In genomic region chr3:186046838-186047237, GRCh38 we compare ENCODE assay signal across 19 cellular contexts.
"Had no signal": no experiment of that assay in that cellular context is flagged by ENCODE, and none has a peak within 500 bp of the region (broad histone marks: within the 10 kb centered on the region; RNA-seq: fewer than 3 reads in every experiment).

No MANE protein-coding gene starts in this region.

- DNase-seq: IMR-90, Karpas-422, KG1, MM.1S, NCI-H1092 treated with DMSO at 0.1 percent for 48 hours, NCI-H1436, NCI-H187, NCI-H2029, NCI-H2081 treated with DMSO at 0.1 percent for 48 hours, NCI-H2227 treated with DMSO at 0.1 percent for 48 hours, NCI-H524, NCI-H526 treated with DMSO at 0.1 percent for 48 hours, NCI-H748 treated with DMSO at 0.1 percent for 48 hours, PC-9, SHP77 treated with DMSO at 0.1 percent for 48 hours, SJCRH30 had no signal

- H3K27me3 ChIP-seq: SJCRH30 had no signal

- H2AFZ ChIP-seq: PC-9 had no signal

- H3K4me2 ChIP-seq: PC-9 had no signal

- ATAC-seq: HepG2, Right ventricle myocardium inferior had no signal

- H3K4me3 ChIP-seq: PC-9, SJCRH30, SK-N-MC had no signal

- FAIRE-seq: HepG2 had no signal

- H3K9me3 ChIP-seq: SJCRH30 had no signal

- H3K27ac ChIP-seq: PC-9, SJCRH30, SK-N-MC had no signal
